Comparison of ENCODE assay signal across 20 cellular contexts in genomic region chr1:20829531-20829930, GRCh38. TPM values are rescaled to one million over a fixed set of nuclear protein-coding genes. Genes with fewer than 3 reads are reported as not detected.
DNase-seq lines count a peak whose midpoint lies in the region; ATAC-seq and TF ChIP-seq lines count a peak whose summit lies in the region.
"Had no signal": no experiment of that assay in that cellular context is flagged by ENCODE, and none has a peak within 500 bp of the region (broad histone marks: within the 10 kb centered on the region; RNA-seq: fewer than 3 reads in every experiment).

No MANE protein-coding gene starts in this region.

- no peaks in the 10 kb centered on the region for H3K4me1 Mint-ChIP-seq in activated naive CD4-positive, alpha-beta T cell treated with anti-CD3 and anti-CD28 coated beads for 36 hours (ENCODE audit: low read depth)
- H3K4me1 Mint-ChIP-seq: CD4-positive, CD25-positive, alpha-beta regulatory T cell had no signal

- no peaks in the 10 kb centered on the region for H3K9me3 Mint-ChIP-seq in activated naive CD4-positive, alpha-beta T cell treated with anti-CD3 and anti-CD28 coated beads for 36 hours

- H3K4me2 ChIP-seq in GM23248 (ENCODE audit: unreplicated experiment): no peak overlapping the region
- H3K4me2 ChIP-seq: BLaER1, SK-N-SH had no signal

- no peak for ATAC-seq in lower lobe of right lung
- ATAC-seq in HG02840 (IDR thresholded peaks at IDR 0.05; ENCODE audit: low FRiP score, unreplicated experiment): no peak
- ATAC-seq: PC-3 had no signal

- intact Hi-C loops in adrenal gland (cut with DNase I): no loop called here
- intact Hi-C loops in lower lobe of right lung (cut with DNase I): no loop called here
- intact Hi-C loops in activated naive CD4-positive, alpha-beta T cell treated with anti-CD3 and anti-CD28 coated beads for 36 hours (cut with micrococcal nuclease): no loop called here

- no peaks in the 10 kb centered on the region for H3K79me2 ChIP-seq in GM23248 (ENCODE audit: insufficient read depth)

- 72 to 78% methylated on average over 1 of the region's 1 CpG for WGBS in GM23248 (ENCODE audit: low coverage in 1 of 2, low lambda C conversion rate in 2 of 2, missing lambda C conversion rate in 2 of 2), 2 experiments
- 40 to 53% (median 48%) methylated on average over 1 of the region's 1 CpG for WGBS in adrenal gland, 4 donors

- H3K4me3 Mint-ChIP-seq in activated naive CD4-positive, alpha-beta T cell treated with anti-CD3 and anti-CD28 coated beads for 36 hours: no peak overlapping the region
- H3K4me3 Mint-ChIP-seq: CD4-positive, CD25-positive, alpha-beta regulatory T cell had no signal

- H2AFZ ChIP-seq in GM23248: no peak overlapping the region

- no peaks in the 10 kb centered on the region for H3K27me3 Mint-ChIP-seq in activated naive CD4-positive, alpha-beta T cell treated with anti-CD3 and anti-CD28 coated beads for 36 hours (ENCODE audit: low read depth)
- H3K27me3 Mint-ChIP-seq: CD4-positive, CD25-positive, alpha-beta regulatory T cell had no signal

- peaks cover 11% of the 10 kb centered on the region; the same call in 1 of the 2 replicates for H3K4me1 ChIP-seq in GM23248 (ENCODE audit: insufficient read depth)
- H3K4me1 ChIP-seq in adrenal gland (replicated peaks in 1 of 2): peaks cover 0 to 20% of the 10 kb centered on the region in 2 donors
- no peaks in the 10 kb centered on the region for H3K4me1 ChIP-seq in lower lobe of right lung
- H3K4me1 ChIP-seq: BLaER1 had no signal

- no peak for TF ChIP-seq POLR2A in adrenal gland (IDR thresholded peaks at IDR 0.05)

- TF ChIP-seq CTCF in adrenal gland (IDR thresholded peaks at IDR 0.05) (no peak), lower lobe of right lung (IDR thresholded peaks at IDR 0.05) (no peak)

- H3F3A ChIP-seq in GM23248 (ENCODE audit: insufficient read depth): no peaks in the 10 kb centered on the region

- peaks cover 18% of the 10 kb centered on the region for H3K36me3 ChIP-seq in GM23248 (ENCODE audit: low read depth)
- peaks cover 0 to 14% of the 10 kb centered on the region in 2 donors for H3K36me3 ChIP-seq in adrenal gland (replicated peaks in 1 of 2)
- H3K36me3 ChIP-seq in lower lobe of right lung: peaks cover 29% of the 10 kb centered on the region

- H3K27me3 ChIP-seq in GM23248 (replicated peaks; ENCODE audit: insufficient read depth): no peaks in the 10 kb centered on the region
- H3K27me3 ChIP-seq in adrenal gland: no peaks in the 10 kb centered on the region
- H3K27me3 ChIP-seq in lower lobe of right lung (ENCODE audit: low read depth): no peaks in the 10 kb centered on the region
- H3K27me3 ChIP-seq: BLaER1, MG63 had no signal

- H3K36me3 Mint-ChIP-seq in activated naive CD4-positive, alpha-beta T cell treated with anti-CD3 and anti-CD28 coated beads for 36 hours (ENCODE audit: low read depth): peaks cover 15% of the 10 kb centered on the region

- DNase-seq in GM23248 (peak; percentile 41), adrenal gland (no peak), fibroblast of peridontal ligament (ENCODE audit: extremely low read depth) (peak; percentile 49), stromal cell of bone marrow (ENCODE audit: low read depth) (peak; percentile 51), lower lobe of right lung (no peak)
- no peak for DNase-seq in activated naive CD4-positive, alpha-beta T cell treated with anti-CD3 and anti-CD28 coated beads for 36 hours
- DNase-seq: CD4-positive, CD25-positive, alpha-beta regulatory T cell; DMS53; KBM-7; MG63; NCI-H1105 treated with DMSO at 0.1 percent for 48 hours; NCI-H2029; NCI-H446 treated with DMSO at 0.1 percent for 48 hours; NCI-H526; NCI-H82; NK-92 treated with Interleukin-12 subunit alpha and Interleukin-12 subunit beta, amount 100 ng/mL, for 24 hours; PC-3; SK-N-SH had no signal

- CTCF ChIA-PET in activated naive CD4-positive, alpha-beta T cell treated with anti-CD3 and anti-CD28 coated beads for 36 hours (lab: Charles Lee): interaction anchor here (1.0 kb wide), 1 partner anchor 133 kb away, joined by 3 read pairs; no protein-coding TSS in a partner anchor

- no peak overlapping the region for H3K4me3 ChIP-seq in GM23248
- H3K4me3 ChIP-seq in adrenal gland: no peak overlapping the region
- H3K4me3 ChIP-seq in lower lobe of right lung: no peak overlapping the region
- H3K4me3 ChIP-seq: BLaER1, MG63 had no signal

- no peak overlapping the region for H3K27ac ChIP-seq in GM23248
- peak overlapping the region in 3 of 5 donors; percentile 22 to 56 (median 50) for H3K27ac ChIP-seq in adrenal gland
- no peak overlapping the region for H3K27ac ChIP-seq in lower lobe of right lung
- H3K27ac ChIP-seq: BLaER1 had no signal

- no peaks in the 10 kb centered on the region for H3K9me2 ChIP-seq in GM23248 (ENCODE audit: insufficient read depth)
- H3K9me2 ChIP-seq: SK-N-SH had no signal

- no peaks in the 10 kb centered on the region for H4K20me1 ChIP-seq in GM23248 (ENCODE audit: insufficient read depth)
- H4K20me1 ChIP-seq: BLaER1 had no signal

- in situ Hi-C loops in GM23248 (cut with MboI): no loop called here

- no peaks in the 10 kb centered on the region for H3K9me3 ChIP-seq in GM23248 (ENCODE audit: low read depth)
- no peaks in the 10 kb centered on the region for H3K9me3 ChIP-seq in adrenal gland (replicated peaks in 1 of 3)
- no peaks in the 10 kb centered on the region for H3K9me3 ChIP-seq in lower lobe of right lung
- H3K9me3 ChIP-seq: SK-N-SH had no signal

- no peak overlapping the region for H3K9ac ChIP-seq in GM23248
- H3K9ac ChIP-seq: BLaER1, SK-N-SH had no signal

- H3K27ac Mint-ChIP-seq in activated naive CD4-positive, alpha-beta T cell treated with anti-CD3 and anti-CD28 coated beads for 36 hours: no peak overlapping the region

RNA-seq across cellular contexts. Expression of gene HP1BP3, which starts 42.4 kb away (rescaled TPM):
- total RNA-seq in GM23248 (2014; rRNA removed; shearing (Covaris generic)): 141 and 151 TPM in 2 replicates
- 129 and 138 TPM in 2 replicates for polyA plus RNA-seq in GM23248 (2016; fragmentation: Nextera tagmentation; extraction: Ambion mirVana)
- 100 to 1,000 TPM; 124 to 229 (median 183) TPM for total RNA-seq in adrenal gland
- 100 to 1,000 TPM in 2 of 3 donors, 10 to 100 TPM in 1; 52.5 to 162 (median 114) TPM for polyA plus RNA-seq in adrenal gland
- 253 TPM for total RNA-seq in lower lobe of right lung
- total RNA-seq in activated naive CD4-positive, alpha-beta T cell treated with anti-CD3 and anti-CD28 coated beads for 36 hours: 100 to 1,000 TPM; 226 to 240 TPM

Comparison
In these comparisons a context has a peak if more than half of its experiments do, and no peak if none do; other contexts are left out.
1. DNase-seq: peak in GM23248 (single experiment), fibroblast of peridontal ligament (single experiment) and stromal cell of bone marrow (single experiment); none in adrenal gland (0 of 7), lower lobe of right lung (single experiment) and activated naive CD4-positive, alpha-beta T cell treated with anti-CD3 and anti-CD28 coated beads for 36 hours (single experiment).
2. H3K27ac ChIP-seq: peak in adrenal gland (3 of 5); none in GM23248 (single experiment) and lower lobe of right lung (single experiment).